ENCODE assay signal across 8 cellular contexts in genomic region chr1:225653463-225654276, GRCh38. TPM values are rescaled to one million over a fixed set of nuclear protein-coding genes. Genes with fewer than 3 reads are reported as not detected.
DNase-seq lines count a peak whose midpoint lies in the region; ATAC-seq and TF ChIP-seq lines count a peak whose summit lies in the region.

No MANE protein-coding gene starts in this region.

- CTCF ChIA-PET in activated CD4-positive, alpha-beta T cell treated with anti-CD3 and anti-CD28 coated beads for 36 hours (lab: Charles Lee), result no interaction called here

- TF ChIP-seq POLR2A in gastrocnemius medialis (IDR thresholded peaks at IDR 0.05), result peak; percentile 63 to 70

- H3K9me3 ChIP-seq in gastrocnemius medialis, result no peaks in the 10 kb centered on the region

- peak overlapping the region; percentile 66 to 86 (median 80) for H3K4me3 ChIP-seq in gastrocnemius medialis

- POLR2A ChIA-PET in activated CD4-positive, alpha-beta T cell treated with anti-CD3 and anti-CD28 coated beads for 36 hours (lab: Charles Lee), result no interaction called here

- no peaks in the 10 kb centered on the region for H3K9me3 Mint-ChIP-seq in activated CD4-positive, alpha-beta T cell treated with anti-CD3 and anti-CD28 coated beads for 36 hours (ENCODE audit: low read depth)
- H3K9me3 Mint-ChIP-seq in immature natural killer cell, result no peaks in the 10 kb centered on the region

- H3K36me3 Mint-ChIP-seq in activated CD4-positive, alpha-beta T cell treated with anti-CD3 and anti-CD28 coated beads for 36 hours (ENCODE audit: low read depth), result no peaks in the 10 kb centered on the region
- H3K36me3 Mint-ChIP-seq in immature natural killer cell, result no peaks in the 10 kb centered on the region

- intact Hi-C loops in activated CD4-positive, alpha-beta T cell treated with anti-CD3 and anti-CD28 coated beads for 36 hours (cut with DNase I, micrococcal nuclease), result loop anchor here (1.0 to 10.0 kb wide), 6 partner anchors 123 to 321 kb away; partner anchors contain the start of gene SRP9 (in 1 of the 2)
- intact Hi-C loops in gastrocnemius medialis (cut with DNase I; ENCODE audit: low total_unique reads), result loop anchor here (2.0 to 5.0 kb wide), 6 partner anchors 47 to 409 kb away; partner anchors contain the start of gene H3-3A

- H3K27ac ChIP-seq in caudate nucleus (ENCODE audit: low read depth, low read length), result peak overlapping the region; percentile 90
- H3K27ac ChIP-seq in gastrocnemius medialis, result peak overlapping the region; percentile 97 to 98 (median 98)

- no peaks in the 10 kb centered on the region for H3K27me3 ChIP-seq in gastrocnemius medialis

- peaks cover 12% of the 10 kb centered on the region for H3K4me1 Mint-ChIP-seq in activated CD4-positive, alpha-beta T cell treated with anti-CD3 and anti-CD28 coated beads for 36 hours
- peaks cover 12 to 15% of the 10 kb centered on the region in 2 donors for H3K4me1 Mint-ChIP-seq in immature natural killer cell

- H3K27ac Mint-ChIP-seq in activated CD4-positive, alpha-beta T cell treated with anti-CD3 and anti-CD28 coated beads for 36 hours, result no peak overlapping the region
- no peak overlapping the region for H3K27ac Mint-ChIP-seq in immature natural killer cell

- peak; percentile 49 for DNase-seq in activated CD4-positive, alpha-beta T cell treated with anti-CD3 and anti-CD28 coated beads for 36 hours
- DNase-seq in activated CD4-positive, alpha-beta T cell treated with anti-CD3 and anti-CD28 coated beads for 1 hour, result no peak
- DNase-seq in HS-5 (ENCODE audit: low read depth) (peak; percentile 33), SK-MEL-5 (ENCODE audit: low read depth, low spot score) (peak; percentile 61), caudate nucleus (lab: John Stamatoyannopoulos, UW) (peak in 53 of 61 donors; percentile 16 to 90 (median 68)), immature natural killer cell (peak in 2 of 3 donors; percentile 4 to 6), gastrocnemius medialis (peak; percentile 66 to 85), 8988T (no peak)

- H3K36me3 ChIP-seq in gastrocnemius medialis, result no peaks in the 10 kb centered on the region

- peaks cover 31% of the 10 kb centered on the region for H3K27me3 Mint-ChIP-seq in activated CD4-positive, alpha-beta T cell treated with anti-CD3 and anti-CD28 coated beads for 36 hours
- H3K27me3 Mint-ChIP-seq in immature natural killer cell (ENCODE audit: low read depth in 3 of 3), result peaks cover 19 to 31% (median 20%) of the 10 kb centered on the region in 3 donors

- TF ChIP-seq CTCF in gastrocnemius medialis (IDR thresholded peaks at IDR 0.05 in 4 of 5, conservative IDR thresholded peaks at IDR 0.05 in 1 of 5), result no peak

- peak; percentile 34 for ATAC-seq in activated CD4-positive, alpha-beta T cell treated with anti-CD3 and anti-CD28 coated beads for 36 hours
- ATAC-seq in gastrocnemius medialis, result peak; percentile 45 to 61

- in situ Hi-C loops in SK-MEL-5 (cut with HindIII; ENCODE audit: low pct_unique_long_range_greater_than_20kb, low sequenced_read_pairs) (no loop called here), gastrocnemius medialis (cut with MboI; ENCODE audit: low sequenced_read_pairs in 4 of 4) (loop anchor here in 1 of 4 donors (10.0 kb wide), 2 partner anchors 111 to 149 kb away; no protein-coding TSS in a partner anchor)

- H3K4me3 Mint-ChIP-seq in activated CD4-positive, alpha-beta T cell treated with anti-CD3 and anti-CD28 coated beads for 36 hours, result peak overlapping the region; percentile 75
- peak overlapping the region; percentile 45 to 82 (median 70) for H3K4me3 Mint-ChIP-seq in immature natural killer cell

- H3K4me1 ChIP-seq in gastrocnemius medialis, result peaks cover 30 to 49% of the 10 kb centered on the region in 2 donors

RNA-seq across cellular contexts. Expression of gene ENAH, which starts 0.7 kb away (rescaled TPM):
- under 1 TPM; 0.62 to 0.81 TPM for total RNA-seq in activated CD4-positive, alpha-beta T cell treated with anti-CD3 and anti-CD28 coated beads for 36 hours
- 113 TPM in 2 replicates for total RNA-seq in SK-MEL-5 (2014; rRNA removed; shearing (Covaris generic))
- polyA plus RNA-seq in SK-MEL-5 (2015; cell fraction: cytosol; rRNA removed), result 93.5 and 121 TPM in 2 replicates
- 34.7 and 52.8 TPM in 2 replicates for polyA plus RNA-seq in SK-MEL-5 (2015; cell fraction: nucleus; rRNA removed)
- under 1 TPM in 1 of 3 donors, not detected in 2; 0.24 TPM for polyA plus RNA-seq in immature natural killer cell
- 100 to 1,000 TPM in 1 of 4 donors, 10 to 100 TPM in 3; 56.1 to 112 (median 62.2) TPM for total RNA-seq in gastrocnemius medialis

Comparison
In these comparisons a context has a peak if more than half of its experiments do, and no peak if none do; other contexts are left out.
1. DNase-seq: peak in activated CD4-positive, alpha-beta T cell treated with anti-CD3 and anti-CD28 coated beads for 36 hours (single experiment), HS-5 (single experiment), SK-MEL-5 (single experiment), caudate nucleus (53 of 61), immature natural killer cell (2 of 3) and gastrocnemius medialis (2 of 2); none in activated CD4-positive, alpha-beta T cell treated with anti-CD3 and anti-CD28 coated beads for 1 hour (single experiment) and 8988T (single experiment).
2. RNA of gene ENAH, which starts 0.7 kb away (total RNA-seq): 113 TPM in SK-MEL-5 and 56.1 to 112 TPM in gastrocnemius medialis; 0.62 to 0.81 TPM in activated CD4-positive, alpha-beta T cell treated with anti-CD3 and anti-CD28 coated beads for 36 hours; every median in the first group is over 10 times any median in the second.